1 cellular context compared by ENCODE assay signal in the genomic region with DNA sequence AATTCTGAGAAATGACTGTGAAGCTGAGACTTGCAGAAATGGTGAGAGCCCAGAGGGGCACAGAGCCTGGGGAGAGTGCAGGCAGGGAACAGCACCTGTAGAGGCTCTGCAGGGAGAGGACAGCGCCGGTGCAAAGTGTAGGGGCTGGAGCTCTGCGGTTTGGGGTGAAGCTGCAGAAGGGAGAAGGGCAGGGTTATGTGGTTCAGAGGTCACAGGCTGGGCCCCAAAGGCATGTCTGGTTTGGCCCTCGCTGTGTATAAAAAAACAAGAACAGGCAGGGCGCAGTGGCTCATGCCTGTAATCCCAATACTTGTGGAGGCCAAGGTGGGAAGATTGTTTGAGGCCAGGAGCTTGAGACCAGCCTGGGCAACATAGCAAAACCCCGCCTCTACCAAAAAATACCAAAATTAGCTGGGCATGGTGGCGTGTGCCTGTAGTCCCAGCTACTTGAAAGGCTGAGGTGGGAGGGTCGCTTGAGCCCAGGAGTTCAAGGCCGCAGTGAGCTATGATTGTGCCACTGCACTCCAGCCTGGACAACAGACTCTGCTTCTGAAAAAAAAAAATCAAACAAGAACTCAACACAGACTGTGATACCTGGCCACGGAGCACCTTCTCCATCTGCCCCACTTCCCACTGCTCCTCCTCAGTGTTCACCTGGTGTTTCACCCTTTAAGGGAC.
TF ChIP-seq lines count a peak whose summit lies in the region.

No MANE protein-coding gene starts in this region.

TF ChIP-seq in HepG2, 621 proteins besides CTCF, POLR2A, EP300 and RAD21 (continued from another document and continues in another):
- TF ChIP-seq, protein P1, sequence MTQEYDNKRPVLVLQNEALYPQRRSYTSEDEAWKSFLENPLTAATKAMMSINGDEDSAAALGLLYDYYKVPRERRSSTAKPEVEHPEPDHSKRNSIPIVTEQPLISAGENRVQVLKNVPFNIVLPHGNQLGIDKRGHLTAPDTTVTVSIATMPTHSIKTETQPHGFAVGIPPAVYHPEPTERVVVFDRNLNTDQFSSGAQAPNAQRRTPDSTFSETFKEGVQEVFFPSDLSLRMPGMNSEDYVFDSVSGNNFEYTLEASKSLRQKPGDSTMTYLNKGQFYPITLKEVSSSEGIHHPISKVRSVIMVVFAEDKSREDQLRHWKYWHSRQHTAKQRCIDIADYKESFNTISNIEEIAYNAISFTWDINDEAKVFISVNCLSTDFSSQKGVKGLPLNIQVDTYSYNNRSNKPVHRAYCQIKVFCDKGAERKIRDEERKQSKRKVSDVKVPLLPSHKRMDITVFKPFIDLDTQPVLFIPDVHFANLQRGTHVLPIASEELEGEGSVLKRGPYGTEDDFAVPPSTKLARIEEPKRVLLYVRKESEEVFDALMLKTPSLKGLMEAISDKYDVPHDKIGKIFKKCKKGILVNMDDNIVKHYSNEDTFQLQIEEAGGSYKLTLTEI (CRISPR knock-in tag; conservative IDR thresholded peaks at IDR 0.05): no peak
- TF ChIP-seq, protein P2, sequence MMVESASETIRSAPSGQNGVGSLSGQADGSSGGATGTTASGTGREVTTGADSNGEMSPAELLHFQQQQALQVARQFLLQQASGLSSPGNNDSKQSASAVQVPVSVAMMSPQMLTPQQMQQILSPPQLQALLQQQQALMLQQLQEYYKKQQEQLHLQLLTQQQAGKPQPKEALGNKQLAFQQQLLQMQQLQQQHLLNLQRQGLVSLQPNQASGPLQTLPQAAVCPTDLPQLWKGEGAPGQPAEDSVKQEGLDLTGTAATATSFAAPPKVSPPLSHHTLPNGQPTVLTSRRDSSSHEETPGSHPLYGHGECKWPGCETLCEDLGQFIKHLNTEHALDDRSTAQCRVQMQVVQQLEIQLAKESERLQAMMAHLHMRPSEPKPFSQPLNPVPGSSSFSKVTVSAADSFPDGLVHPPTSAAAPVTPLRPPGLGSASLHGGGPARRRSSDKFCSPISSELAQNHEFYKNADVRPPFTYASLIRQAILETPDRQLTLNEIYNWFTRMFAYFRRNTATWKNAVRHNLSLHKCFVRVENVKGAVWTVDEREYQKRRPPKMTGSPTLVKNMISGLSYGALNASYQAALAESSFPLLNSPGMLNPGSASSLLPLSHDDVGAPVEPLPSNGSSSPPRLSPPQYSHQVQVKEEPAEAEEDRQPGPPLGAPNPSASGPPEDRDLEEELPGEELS (CRISPR knock-in tag; IDR thresholded peaks at IDR 0.05): peak; percentile 62; the same call in 1 of the 2 replicates
- TF ChIP-seq IRF2 (CRISPR knock-in tag; IDR thresholded peaks at IDR 0.05) (peak; percentile 54; the same call in 1 of the 2 replicates), ARID5B (CRISPR knock-in tag; IDR thresholded peaks at IDR 0.05) (peak; percentile 67), GABPB1 (CRISPR knock-in tag; IDR thresholded peaks at IDR 0.05) (peak; percentile 36; the same call in 1 of the 2 replicates), CHD4 (IDR thresholded peaks at IDR 0.05; ENCODE audit: borderline replicate concordance, low read length) (no peak), ZFAT (CRISPR knock-in tag; conservative IDR thresholded peaks at IDR 0.05) (no peak), SOX13 (IDR thresholded peaks at IDR 0.05) (no peak), SOX13 (CRISPR knock-in tag; conservative IDR thresholded peaks at IDR 0.05 in 1 of 2, IDR thresholded peaks at IDR 0.05 in 1 of 2) (peak in 1 of 2 experiments; percentile 32; a peak in 1 of 4 replicates), ATF7-NPFF (CRISPR knock-in tag; IDR thresholded peaks at IDR 0.05; ENCODE audit: low read depth) (0 out of 2 replicates have a peak, but pooled peaks have one; percentile 5), ZMYM3 (CRISPR knock-in tag; IDR thresholded peaks at IDR 0.05) (peak; percentile 88), KDM5B (CRISPR knock-in tag; IDR thresholded peaks at IDR 0.05; ENCODE audit: borderline replicate concordance) (0 out of 2 replicates have a peak, but pooled peaks have one; percentile 14), ZNF451 (CRISPR knock-in tag; IDR thresholded peaks at IDR 0.05) (peak; percentile 46; the same call in 1 of the 2 replicates), ZNF691 (CRISPR knock-in tag; IDR thresholded peaks at IDR 0.05; ENCODE audit: borderline replicate concordance, low read depth) (0 out of 2 replicates have a peak, but pooled peaks have one; percentile 49), KAT8 (CRISPR knock-in tag; IDR thresholded peaks at IDR 0.05) (0 out of 2 replicates have a peak, but pooled peaks have one; percentile 12), HMGXB4 (CRISPR knock-in tag; IDR thresholded peaks at IDR 0.05; ENCODE audit: borderline replicate concordance in 1 of 2, low read depth in 1 of 2) (peak in 1 of 2 experiments; percentile 28; a peak in 1 of 4 replicates), BCL6 (CRISPR knock-in tag; IDR thresholded peaks at IDR 0.05) (peak; percentile 47), SKI (IDR thresholded peaks at IDR 0.05; ENCODE audit: partially characterized antibody) (peak; percentile 36), ZBTB7B (CRISPR knock-in tag; IDR thresholded peaks at IDR 0.05) (peak; percentile 72), MLLT10 (CRISPR knock-in tag; IDR thresholded peaks at IDR 0.05) (no peak), ZNF839 (CRISPR knock-in tag; IDR thresholded peaks at IDR 0.05; ENCODE audit: borderline replicate concordance) (no peak), ZBTB39 (CRISPR knock-in tag; IDR thresholded peaks at IDR 0.05) (peak; percentile 72; the same call in 1 of the 2 replicates), ZIK1 (CRISPR knock-in tag; IDR thresholded peaks at IDR 0.05; ENCODE audit: borderline replicate concordance, low read depth) (peak; percentile 27; the same call in 1 of the 2 replicates), TCF12 (IDR thresholded peaks at IDR 0.05) (no peak), TCF12 (CRISPR knock-in tag; IDR thresholded peaks at IDR 0.05) (peak; percentile 76; the same call in 1 of the 2 replicates), THAP11 (CRISPR knock-in tag; IDR thresholded peaks at IDR 0.05) (0 out of 2 replicates have a peak, but pooled peaks have one; percentile 11)
- TF ChIP-seq, protein P3, sequence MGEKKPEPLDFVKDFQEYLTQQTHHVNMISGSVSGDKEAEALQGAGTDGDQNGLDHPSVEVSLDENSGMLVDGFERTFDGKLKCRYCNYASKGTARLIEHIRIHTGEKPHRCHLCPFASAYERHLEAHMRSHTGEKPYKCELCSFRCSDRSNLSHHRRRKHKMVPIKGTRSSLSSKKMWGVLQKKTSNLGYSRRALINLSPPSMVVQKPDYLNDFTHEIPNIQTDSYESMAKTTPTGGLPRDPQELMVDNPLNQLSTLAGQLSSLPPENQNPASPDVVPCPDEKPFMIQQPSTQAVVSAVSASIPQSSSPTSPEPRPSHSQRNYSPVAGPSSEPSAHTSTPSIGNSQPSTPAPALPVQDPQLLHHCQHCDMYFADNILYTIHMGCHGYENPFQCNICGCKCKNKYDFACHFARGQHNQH (CRISPR knock-in tag; IDR thresholded peaks at IDR 0.05): peak; percentile 62; the same call in 1 of the 2 replicates
- TF ChIP-seq, protein P4, sequence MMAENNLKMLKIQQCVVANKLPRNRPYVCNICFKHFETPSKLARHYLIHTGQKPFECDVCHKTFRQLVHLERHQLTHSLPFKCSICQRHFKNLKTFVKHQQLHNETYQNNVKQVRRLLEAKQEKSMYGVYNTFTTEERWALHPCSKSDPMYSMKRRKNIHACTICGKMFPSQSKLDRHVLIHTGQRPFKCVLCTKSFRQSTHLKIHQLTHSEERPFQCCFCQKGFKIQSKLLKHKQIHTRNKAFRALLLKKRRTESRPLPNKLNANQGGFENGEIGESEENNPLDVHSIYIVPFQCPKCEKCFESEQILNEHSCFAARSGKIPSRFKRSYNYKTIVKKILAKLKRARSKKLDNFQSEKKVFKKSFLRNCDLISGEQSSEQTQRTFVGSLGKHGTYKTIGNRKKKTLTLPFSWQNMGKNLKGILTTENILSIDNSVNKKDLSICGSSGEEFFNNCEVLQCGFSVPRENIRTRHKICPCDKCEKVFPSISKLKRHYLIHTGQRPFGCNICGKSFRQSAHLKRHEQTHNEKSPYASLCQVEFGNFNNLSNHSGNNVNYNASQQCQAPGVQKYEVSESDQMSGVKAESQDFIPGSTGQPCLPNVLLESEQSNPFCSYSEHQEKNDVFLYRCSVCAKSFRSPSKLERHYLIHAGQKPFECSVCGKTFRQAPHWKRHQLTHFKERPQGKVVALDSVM (CRISPR knock-in tag; IDR thresholded peaks at IDR 0.05): peak; percentile 99
- TF ChIP-seq, protein P5, sequence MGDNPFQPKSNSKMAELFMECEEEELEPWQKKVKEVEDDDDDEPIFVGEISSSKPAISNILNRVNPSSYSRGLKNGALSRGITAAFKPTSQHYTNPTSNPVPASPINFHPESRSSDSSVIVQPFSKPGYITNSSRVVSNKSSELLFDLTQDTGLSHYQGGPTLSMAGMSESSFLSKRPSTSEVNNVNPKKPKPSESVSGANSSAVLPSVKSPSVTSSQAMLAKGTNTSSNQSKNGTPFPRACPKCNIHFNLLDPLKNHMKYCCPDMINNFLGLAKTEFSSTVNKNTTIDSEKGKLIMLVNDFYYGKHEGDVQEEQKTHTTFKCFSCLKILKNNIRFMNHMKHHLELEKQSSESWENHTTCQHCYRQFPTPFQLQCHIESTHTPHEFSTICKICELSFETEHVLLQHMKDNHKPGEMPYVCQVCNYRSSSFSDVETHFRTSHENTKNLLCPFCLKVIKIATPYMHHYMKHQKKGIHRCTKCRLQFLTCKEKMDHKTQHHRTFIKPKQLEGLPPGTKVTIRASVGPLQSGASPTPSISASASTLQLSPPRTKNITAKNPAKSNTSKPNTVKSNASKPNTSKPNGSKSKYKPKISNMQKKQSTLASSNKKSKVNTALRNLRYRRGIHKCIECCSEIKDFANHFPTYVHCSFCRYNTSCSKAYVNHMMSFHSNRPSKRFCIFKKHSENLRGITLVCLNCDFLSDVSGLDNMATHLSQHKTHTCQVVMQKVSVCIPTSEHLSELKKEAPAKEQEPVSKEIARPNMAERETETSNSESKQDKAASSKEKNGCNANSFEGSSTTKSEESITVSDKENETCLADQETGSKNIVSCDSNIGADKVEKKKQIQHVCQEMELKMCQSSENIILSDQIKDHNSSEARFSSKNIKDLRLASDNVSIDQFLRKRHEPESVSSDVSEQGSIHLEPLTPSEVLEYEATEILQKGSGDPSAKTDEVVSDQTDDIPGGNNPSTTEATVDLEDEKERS (CRISPR knock-in tag; IDR thresholded peaks at IDR 0.05): peak; percentile 93
